ENCODE assay signal across 8 cellular contexts in genomic region chr7:142669074-142669654, GRCh38.
A peak's percentile ranks its signal among the peaks of the same experiment; 100 is the strongest.
DNase-seq lines count a peak whose midpoint lies in the region; TF ChIP-seq lines count a peak whose summit lies in the region.

No MANE protein-coding gene starts in this region.

- H3K27me3 ChIP-seq in KMS-11 (ENCODE audit: insufficient read depth, low read depth) = no peaks in the 10 kb centered on the region

- no peak overlapping the region for H2AFZ ChIP-seq in KMS-11 (ENCODE audit: low read depth)

- in situ Hi-C loops in astrocyte of the spinal cord (cut with HindIII; ENCODE audit: low sequenced_read_pairs) = no loop called here

- no peak overlapping the region for H3K9ac ChIP-seq in KMS-11

- H3K27ac Mint-ChIP-seq in neural crest cell (ENCODE audit: unreplicated experiment) = no peak overlapping the region

- H3K4me1 ChIP-seq in KMS-11 (ENCODE audit: low read depth, poor library complexity, severe bottlenecking) = no peaks in the 10 kb centered on the region

- TF ChIP-seq CTCF in KMS-11 (conservative IDR thresholded peaks at IDR 0.05; ENCODE audit: low read depth, low read length) (peak; percentile 80), astrocyte of the spinal cord (IDR thresholded peaks at IDR 0.05; ENCODE audit: low read depth, low read length) (peak; percentile 37), neural crest cell (conservative IDR thresholded peaks at IDR 0.05) (peak; percentile 53)

- H3K9me3 Mint-ChIP-seq in neural crest cell = peaks cover 3% of the 10 kb centered on the region

- no peak overlapping the region for H3K4me2 ChIP-seq in KMS-11

- H3K27ac ChIP-seq in KMS-11 = no peak overlapping the region

- no peaks in the 10 kb centered on the region for H3K4me1 Mint-ChIP-seq in neural crest cell

- peaks cover 2% of the 10 kb centered on the region for H3K27me3 Mint-ChIP-seq in neural crest cell (ENCODE audit: low read depth)

- H3K4me3 ChIP-seq in KMS-11 (IDR thresholded peaks at IDR 0.05; ENCODE audit: insufficient read depth, low read depth, low read length) = no peak overlapping the region
- no peak overlapping the region for H3K4me3 ChIP-seq in astrocyte of the spinal cord (ENCODE audit: low read depth, low read length)

- H3K4me3 Mint-ChIP-seq in neural crest cell = no peak overlapping the region

- no peaks in the 10 kb centered on the region for H3K79me2 ChIP-seq in KMS-11 (ENCODE audit: insufficient read depth, low read depth)

- H4K20me1 ChIP-seq in KMS-11 (ENCODE audit: insufficient read depth) = no peaks in the 10 kb centered on the region

- H3K36me3 ChIP-seq in KMS-11 (ENCODE audit: insufficient read depth) = no peaks in the 10 kb centered on the region

- H3K36me3 Mint-ChIP-seq in neural crest cell (ENCODE audit: low read depth) = no peaks in the 10 kb centered on the region

- DNase-seq in ELR (ENCODE audit: low read depth) (peak; percentile 44), astrocyte of the spinal cord (ENCODE audit: low read depth, low spot score) (peak; percentile 43), neural crest cell (ENCODE audit: low read depth, low spot score) (no peak), NCI-H526 treated with DMSO at 0.1 percent for 48 hours (lab: John Stamatoyannopoulos, UW) (no peak), NCI-H2227 treated with DMSO at 0.1 percent for 48 hours (lab: John Stamatoyannopoulos, UW) (no peak), NCI-H1092 (lab: John Stamatoyannopoulos, UW) (no peak)
- no peak for DNase-seq in activated CD4-positive, alpha-beta T cell treated with anti-CD3 and anti-CD28 coated beads, Interleukin-2, amount 50 U/mL, for 48 hours

Comparison
In these comparisons a context has a peak if more than half of its experiments do, and no peak if none do; other contexts are left out.
1. DNase-seq: peak in ELR (single experiment) and astrocyte of the spinal cord (single experiment); none in neural crest cell (single experiment), NCI-H526 treated with DMSO at 0.1 percent for 48 hours (single experiment), NCI-H2227 treated with DMSO at 0.1 percent for 48 hours (single experiment), NCI-H1092 (single experiment) and activated CD4-positive, alpha-beta T cell treated with anti-CD3 and anti-CD28 coated beads, Interleukin-2, amount 50 U/mL, for 48 hours (0 of 2).
2. Peak in every context shown above with its lines, with median percentiles within 50 percentile points of each other: CTCF ChIP-seq.